8 cellular contexts compared by ENCODE assay signal in genomic region chr5:100777680-100778281, GRCh38.
A peak's percentile ranks its signal among the peaks of the same experiment; 100 is the strongest.
DNase-seq lines count a peak whose midpoint lies in the region; ATAC-seq, FAIRE-seq and TF ChIP-seq lines count a peak whose summit lies in the region.

No MANE protein-coding gene starts in this region.

- H3K36me3 ChIP-seq in bronchial epithelial cell (ENCODE audit: control insufficient read depth, insufficient read depth, low read length), result no peaks in the 10 kb centered on the region

- peak overlapping the region; percentile 76 to 97 for H3K27ac Mint-ChIP-seq in natural killer cell treated with Interleukin-12 subunit alpha and Interleukin-12 subunit beta and Interleukin-15 and Interleukin-18, amount 100 ng/mL, for 72 hours
- no peak overlapping the region for H3K27ac Mint-ChIP-seq in WTC11

- peaks cover 10% of the 10 kb centered on the region for H3K36me3 Mint-ChIP-seq in natural killer cell treated with Interleukin-12 subunit alpha and Interleukin-12 subunit beta and Interleukin-15 and Interleukin-18, amount 100 ng/mL, for 72 hours
- H3K36me3 Mint-ChIP-seq in WTC11, result peaks cover 10% of the 10 kb centered on the region

- ATAC-seq in HG02884 (IDR thresholded peaks at IDR 0.05; ENCODE audit: unreplicated experiment), result peak; percentile 77
- peak in 1 of 2 donors; percentile 58 for ATAC-seq in natural killer cell treated with Interleukin-12 subunit alpha and Interleukin-12 subunit beta and Interleukin-15 and Interleukin-18, amount 100 ng/mL, for 72 hours
- ATAC-seq in WTC11, result no peak

- TF ChIP-seq CTCF in bronchial epithelial cell (IDR thresholded peaks at IDR 0.05; ENCODE audit: insufficient read depth, low read length, severe bottlenecking), result no peak
- TF ChIP-seq CTCF in WTC11 (IDR thresholded peaks at IDR 0.05), result no peak

- CTCF ChIA-PET in WTC11 (lab: Charles Lee), result interaction anchor here (1.0 kb wide), 2 partner anchors 80 to 122 kb away, joined by 3 read pairs; no protein-coding TSS in a partner anchor

- peak overlapping the region; percentile 68 for H3K4me3 Mint-ChIP-seq in natural killer cell treated with Interleukin-12 subunit alpha and Interleukin-12 subunit beta and Interleukin-15 and Interleukin-18, amount 100 ng/mL, for 72 hours
- no peak overlapping the region for H3K4me3 Mint-ChIP-seq in WTC11

- H3K27me3 ChIP-seq in bronchial epithelial cell (ENCODE audit: control insufficient read depth, insufficient read depth, low read length), result no peaks in the 10 kb centered on the region

- no peaks in the 10 kb centered on the region for H3K9me3 Mint-ChIP-seq in natural killer cell treated with Interleukin-12 subunit alpha and Interleukin-12 subunit beta and Interleukin-15 and Interleukin-18, amount 100 ng/mL, for 72 hours
- H3K9me3 Mint-ChIP-seq in WTC11, result peaks cover 8% of the 10 kb centered on the region

- peak; percentile 13 for DNase-seq in stimulated activated CD4-positive, alpha-beta T cell treated with anti-CD3 and anti-CD28 coated beads, Interleukin-2, amount 100 ng/mL, for 4 hours (ENCODE audit: low read depth)
- no peak for DNase-seq in stimulated activated CD4-positive, alpha-beta T cell treated with anti-CD3 and anti-CD28 coated beads, Interleukin-12 subunit alpha, Interleukin-12 subunit beta, amount 100 ng/mL, for 4 hours
- DNase-seq in NOMO-1 treated with DMSO at 0.1 percent for 48 hours (lab: John Stamatoyannopoulos, UW; ENCODE audit: unreplicated experiment), result peak; percentile 98
- peak; percentile 80 for DNase-seq in bronchial epithelial cell (ENCODE audit: low read depth)
- DNase-seq in natural killer cell treated with Interleukin-12 subunit alpha and Interleukin-12 subunit beta and Interleukin-15 and Interleukin-18, amount 100 ng/mL, for 72 hours (ENCODE audit: low spot score), result no peak
- DNase-seq in stimulated activated naive CD4-positive, alpha-beta T cell treated with Interleukin-2 at 50 U/mL for 16 hours (lab: John Stamatoyannopoulos, UW), result no peak
- DNase-seq in WTC11 (ENCODE audit: low spot score), result no peak

- H3K4me3 ChIP-seq in bronchial epithelial cell (ENCODE audit: low read depth, low read length), result no peak overlapping the region

- H3K27me3 Mint-ChIP-seq in natural killer cell treated with Interleukin-12 subunit alpha and Interleukin-12 subunit beta and Interleukin-15 and Interleukin-18, amount 100 ng/mL, for 72 hours, result no peaks in the 10 kb centered on the region
- no peaks in the 10 kb centered on the region for H3K27me3 Mint-ChIP-seq in WTC11 (ENCODE audit: low read depth)

- no peak for FAIRE-seq in bronchial epithelial cell (lab: Jason Lieb, UNC)

- POLR2A ChIA-PET in WTC11 (lab: Charles Lee), result no interaction called here

- peaks cover 43 to 47% of the 10 kb centered on the region in 2 donors for H3K4me1 Mint-ChIP-seq in natural killer cell treated with Interleukin-12 subunit alpha and Interleukin-12 subunit beta and Interleukin-15 and Interleukin-18, amount 100 ng/mL, for 72 hours (ENCODE audit: low read depth in 2 of 2)
- peaks cover 37% of the 10 kb centered on the region for H3K4me1 Mint-ChIP-seq in WTC11

TF ChIP-seq in WTC11, 78 proteins besides CTCF, POLR2A, EP300 and RAD21:
- TF ChIP-seq AFF4 (CRISPR knock-in tag; IDR thresholded peaks at IDR 0.05; ENCODE audit: borderline replicate concordance), result no peak
- TF ChIP-seq ZNF281 (CRISPR knock-in tag; IDR thresholded peaks at IDR 0.05), result no peak
- no peak for TF ChIP-seq SMAD4 (CRISPR knock-in tag; IDR thresholded peaks at IDR 0.05)
- no peak for TF ChIP-seq RORB (CRISPR knock-in tag; IDR thresholded peaks at IDR 0.05)
- no peak for TF ChIP-seq ZMAT4 (CRISPR knock-in tag; IDR thresholded peaks at IDR 0.05)
- TF ChIP-seq ZNF317 (CRISPR knock-in tag; IDR thresholded peaks at IDR 0.05; ENCODE audit: borderline replicate concordance, low read depth), result no peak
- TF ChIP-seq, protein P1, sequence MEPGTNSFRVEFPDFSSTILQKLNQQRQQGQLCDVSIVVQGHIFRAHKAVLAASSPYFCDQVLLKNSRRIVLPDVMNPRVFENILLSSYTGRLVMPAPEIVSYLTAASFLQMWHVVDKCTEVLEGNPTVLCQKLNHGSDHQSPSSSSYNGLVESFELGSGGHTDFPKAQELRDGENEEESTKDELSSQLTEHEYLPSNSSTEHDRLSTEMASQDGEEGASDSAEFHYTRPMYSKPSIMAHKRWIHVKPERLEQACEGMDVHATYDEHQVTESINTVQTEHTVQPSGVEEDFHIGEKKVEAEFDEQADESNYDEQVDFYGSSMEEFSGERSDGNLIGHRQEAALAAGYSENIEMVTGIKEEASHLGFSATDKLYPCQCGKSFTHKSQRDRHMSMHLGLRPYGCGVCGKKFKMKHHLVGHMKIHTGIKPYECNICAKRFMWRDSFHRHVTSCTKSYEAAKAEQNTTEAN (CRISPR knock-in tag; IDR thresholded peaks at IDR 0.05), result no peak
- no peak for TF ChIP-seq ZNF423 (CRISPR knock-in tag; IDR thresholded peaks at IDR 0.05)
- TF ChIP-seq ZNF671 (CRISPR knock-in tag; IDR thresholded peaks at IDR 0.05), result no peak
- TF ChIP-seq FOXJ3 (CRISPR knock-in tag; IDR thresholded peaks at IDR 0.05; ENCODE audit: borderline replicate concordance), result no peak
- TF ChIP-seq ZNF232 (CRISPR knock-in tag; IDR thresholded peaks at IDR 0.05), result no peak
- TF ChIP-seq NR2C2 (CRISPR knock-in tag; IDR thresholded peaks at IDR 0.05), result no peak
- no peak for TF ChIP-seq MYBL2 (CRISPR knock-in tag; IDR thresholded peaks at IDR 0.05)
- TF ChIP-seq SOX15 (CRISPR knock-in tag; IDR thresholded peaks at IDR 0.05), result no peak
TF ChIP-seq in WTC11: peak in this region for 0.

Comparison
In these comparisons a context has a peak if more than half of its experiments do, and no peak if none do; other contexts are left out.
1. DNase-seq: peak in stimulated activated CD4-positive, alpha-beta T cell treated with anti-CD3 and anti-CD28 coated beads, Interleukin-2, amount 100 ng/mL, for 4 hours (single experiment), NOMO-1 treated with DMSO at 0.1 percent for 48 hours (single experiment) and bronchial epithelial cell (single experiment); none in stimulated activated CD4-positive, alpha-beta T cell treated with anti-CD3 and anti-CD28 coated beads, Interleukin-12 subunit alpha, Interleukin-12 subunit beta, amount 100 ng/mL, for 4 hours (single experiment), natural killer cell treated with Interleukin-12 subunit alpha and Interleukin-12 subunit beta and Interleukin-15 and Interleukin-18, amount 100 ng/mL, for 72 hours (single experiment), stimulated activated naive CD4-positive, alpha-beta T cell treated with Interleukin-2 at 50 U/mL for 16 hours (single experiment) and WTC11 (single experiment).